In the genomic region with DNA sequence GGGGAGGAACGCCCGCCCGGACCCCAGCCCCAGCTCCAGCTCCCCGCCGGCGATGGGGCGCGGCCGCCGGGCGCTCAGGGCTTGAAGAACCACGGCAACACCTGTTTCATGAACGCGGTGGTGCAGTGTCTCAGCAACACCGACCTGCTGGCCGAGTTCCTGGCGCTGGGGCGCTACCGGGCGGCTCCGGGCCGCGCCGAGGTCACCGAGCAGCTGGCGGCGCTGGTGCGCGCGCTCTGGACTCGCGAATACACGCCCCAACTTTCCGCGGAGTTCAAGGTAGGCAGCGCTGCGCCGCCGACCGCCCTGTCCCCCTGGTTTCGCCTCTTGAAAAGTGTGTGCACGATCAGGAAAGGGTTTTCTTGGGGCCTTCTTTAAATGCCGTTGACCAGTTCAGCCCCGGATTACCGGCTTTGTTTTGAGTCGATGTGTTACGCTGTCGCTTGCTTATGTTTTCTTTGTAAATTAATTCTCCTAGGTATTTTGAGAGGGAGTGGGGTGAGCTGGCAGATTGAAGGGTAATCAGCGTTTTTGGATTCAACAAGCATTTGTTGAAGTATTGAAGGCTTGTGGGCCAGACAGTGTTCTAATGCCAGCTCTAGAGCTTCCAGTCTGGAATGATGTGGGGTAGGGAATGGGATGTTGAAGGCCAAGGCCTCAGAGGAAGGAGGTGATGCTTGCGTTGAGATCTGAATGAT, we compare ENCODE assay signal across 8 cellular contexts. TPM values are rescaled to one million over a fixed set of nuclear protein-coding genes. Genes with fewer than 3 reads are reported as not detected.
DNase-seq lines count a peak whose midpoint lies in the region; ATAC-seq and TF ChIP-seq lines count a peak whose summit lies in the region.

No MANE protein-coding gene starts in this region.

- intact Hi-C loops in gastrocnemius medialis (cut with DNase I; ENCODE audit: low total_unique reads), result no loop called here

- TF ChIP-seq POLR2A in NB4 (IDR thresholded peaks at IDR 0.05; ENCODE audit: extremely low read depth, insufficient read length) (no peak), gastrocnemius medialis (IDR thresholded peaks at IDR 0.05) (no peak)

- H3K9me3 ChIP-seq in hepatocyte (ENCODE audit: low read depth) (no peaks in the 10 kb centered on the region), gastrocnemius medialis (no peaks in the 10 kb centered on the region)

- DNase-seq in NCI-H2029 (lab: John Stamatoyannopoulos, UW), result peak; percentile 15
- no peak for DNase-seq in NCI-H2029 treated with DMSO at 0.1 percent for 48 hours (lab: John Stamatoyannopoulos, UW)
- DNase-seq in NB4 (ENCODE audit: low read depth), result peak; percentile 76
- DNase-seq in activated naive CD4-positive, alpha-beta T cell treated with anti-CD3 and anti-CD28 coated beads, Interleukin-2, amount 50 U/mL, for 16 hours, result peak; percentile 16
- DNase-seq in hepatocyte (ENCODE audit: low spot score), result peak; percentile 89
- DNase-seq in gastrocnemius medialis, result no peak

- peaks cover 40% of the 10 kb centered on the region for H3K79me2 ChIP-seq in hepatocyte

- H3K27ac ChIP-seq in hepatocyte (peak overlapping the region; percentile 94), gastrocnemius medialis (no peak overlapping the region)

- ATAC-seq in gastrocnemius medialis (no peak), HG02798 (IDR thresholded peaks at IDR 0.05; ENCODE audit: poor library complexity, unreplicated experiment) (no peak), HG03521 (IDR thresholded peaks at IDR 0.05; ENCODE audit: unreplicated experiment) (no peak)

- H3K4me1 ChIP-seq in hepatocyte (ENCODE audit: insufficient read depth) (peaks cover 13% of the 10 kb centered on the region), gastrocnemius medialis (peaks cover 5 to 8% of the 10 kb centered on the region in 2 donors)

- peak overlapping the region; percentile 57 for H3K4me3 ChIP-seq in NB4 (ENCODE audit: low read depth, low read length)
- peak overlapping the region; percentile 72 for H3K4me3 ChIP-seq in hepatocyte
- peak overlapping the region; percentile 28 to 41 (median 36) for H3K4me3 ChIP-seq in gastrocnemius medialis

- peak overlapping the region; percentile 81 for H3K4me2 ChIP-seq in hepatocyte

- H3K36me3 ChIP-seq in hepatocyte (replicated peaks; ENCODE audit: insufficient read depth, low read depth), result no peaks in the 10 kb centered on the region
- no peaks in the 10 kb centered on the region for H3K36me3 ChIP-seq in gastrocnemius medialis

- no peaks in the 10 kb centered on the region for H4K20me1 ChIP-seq in hepatocyte (ENCODE audit: insufficient read depth, poor library complexity, severe bottlenecking)

- H3K27me3 ChIP-seq in hepatocyte, result no peaks in the 10 kb centered on the region
- peaks cover 48 to 53% (median 52%) of the 10 kb centered on the region in 3 donors for H3K27me3 ChIP-seq in gastrocnemius medialis

- peak overlapping the region; percentile 84 for H2AFZ ChIP-seq in hepatocyte

- in situ Hi-C loops in gastrocnemius medialis (cut with MboI; ENCODE audit: low sequenced_read_pairs in 4 of 4), result no loop called here

- WGBS in hepatocyte (ENCODE audit: low lambda C conversion rate, missing lambda C conversion rate), result 1% methylated on average over 49 of the region's 50 CpGs

- H3K9me2 ChIP-seq in hepatocyte (replicated peaks; ENCODE audit: insufficient read depth), result no peaks in the 10 kb centered on the region

- TF ChIP-seq CTCF in NB4 (IDR thresholded peaks at IDR 0.05; ENCODE audit: low read depth, low read length), result no peak
- TF ChIP-seq CTCF in hepatocyte (IDR thresholded peaks at IDR 0.05; ENCODE audit: poor library complexity), result peak; percentile 27
- no peak for TF ChIP-seq CTCF in gastrocnemius medialis (IDR thresholded peaks at IDR 0.05 in 4 of 5, conservative IDR thresholded peaks at IDR 0.05 in 1 of 5)

RNA-seq across cellular contexts. Expression of a gene that starts 0.7 kb away (rescaled TPM):
- total RNA-seq in hepatocyte, result 3.5 and 5.2 TPM in 2 replicates
- 3.6 and 5.5 TPM in 2 replicates for polyA plus RNA-seq in hepatocyte
- under 1 TPM in 1 of 4 donors, not detected in 3; 0.07 TPM for total RNA-seq in gastrocnemius medialis

Comparison
In these comparisons a context has a peak if more than half of its experiments do, and no peak if none do; other contexts are left out.
1. DNase-seq: peak in NCI-H2029 (single experiment), NB4 (single experiment), activated naive CD4-positive, alpha-beta T cell treated with anti-CD3 and anti-CD28 coated beads, Interleukin-2, amount 50 U/mL, for 16 hours (single experiment) and hepatocyte (single experiment); none in NCI-H2029 treated with DMSO at 0.1 percent for 48 hours (single experiment) and gastrocnemius medialis (0 of 2).
2. Peak in every context shown above with its lines, with median percentiles within 50 percentile points of each other: H3K4me3 ChIP-seq.